In the genomic region with DNA sequence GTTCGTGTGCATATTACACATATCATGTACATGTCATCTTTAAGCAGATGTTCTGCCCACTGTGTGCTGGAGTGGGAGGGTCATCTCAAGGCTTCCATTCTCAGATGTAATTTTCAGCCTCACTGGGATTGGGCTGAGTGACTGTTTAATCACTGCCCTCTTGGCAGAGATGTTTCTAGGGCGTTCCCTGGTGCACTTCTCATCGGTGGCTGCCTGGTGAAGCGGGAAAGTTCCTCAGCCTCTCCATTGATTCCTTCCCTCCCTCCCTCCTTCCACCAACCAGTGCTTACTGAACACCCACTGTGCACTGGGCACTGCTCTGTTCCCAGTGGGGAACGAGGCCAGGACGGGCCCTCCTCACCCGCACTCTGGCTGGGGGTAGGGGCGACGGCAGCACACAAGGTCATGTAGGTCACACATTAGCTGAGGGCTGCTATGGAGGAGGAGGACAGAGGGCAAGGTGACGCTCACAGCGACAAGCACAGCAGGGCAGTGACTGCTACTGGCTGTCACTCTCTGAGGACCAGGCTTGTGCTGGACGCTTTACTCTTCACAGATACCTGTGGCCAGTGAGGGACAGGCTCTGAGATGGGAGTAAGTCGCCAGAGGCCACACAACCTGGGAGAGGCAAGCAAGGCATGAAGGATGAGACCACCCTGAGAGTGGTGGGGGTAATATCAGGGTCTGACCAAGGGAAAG, we compare ENCODE assay signal across 22 cellular contexts. TPM values are rescaled to one million over a fixed set of nuclear protein-coding genes. Genes with fewer than 3 reads are reported as not detected.
"Had no signal": no experiment of that assay in that cellular context is flagged by ENCODE, and none has a peak within 500 bp of the region (broad histone marks: within the 10 kb centered on the region; RNA-seq: fewer than 3 reads in every experiment).

No MANE protein-coding gene starts in this region.

- H3K36me3 ChIP-seq: breast epithelium, heart right ventricle, right atrium auricular region, upper lobe of right lung had no signal

- DNase-seq: activated B cell treated with CpG ODN at 0.5 μM for 24 hours; activated CD4-positive, alpha-beta T cell treated with anti-CD3 and anti-CD28 coated beads for 48 hours; activated CD8-positive, alpha-beta T cell treated with anti-CD3 and anti-CD28 coated beads for 36 hours; activated naive CD4-positive, alpha-beta T cell treated with anti-CD3 and anti-CD28 coated beads, Interleukin-2, amount 50 U/mL, for 16 hours; activated T-cell treated with anti-CD3 and anti-CD28 coated beads, Interleukin-2, amount 50 U/mL, for 24 hours; aorta; cerebellar nuclear complex; effector CD8-positive, alpha-beta T cell; heart right ventricle; left ventricle myocardium superior; mesenchymal stem cell; naive thymus-derived CD8-positive, alpha-beta T cell; nucleus accumbens; stimulated activated CD4-positive, alpha-beta T cell treated with anti-CD3 and anti-CD28 coated beads, Interleukin-12 subunit alpha, Interleukin-12 subunit beta, amount 100 ng/mL, for 4 hours; stimulated activated CD4-positive, alpha-beta T cell treated with anti-CD3 and anti-CD28 coated beads, Interleukin-2, amount 100 ng/mL, for 24 hours; stimulated activated naive CD8-positive, alpha-beta T cell treated with anti-CD3 and anti-CD28 coated beads, Interleukin-15, amount 100 ng/mL, for 72 hours; T-helper 1 cell; T-helper 9 cell; upper lobe of right lung had no signal

- H3K9me3 ChIP-seq: breast epithelium, heart right ventricle, right atrium auricular region, upper lobe of right lung had no signal

- H3K4me3 ChIP-seq: breast epithelium, heart right ventricle, right atrium auricular region, upper lobe of right lung had no signal

- H3K27me3 ChIP-seq: breast epithelium, heart right ventricle, right atrium auricular region, upper lobe of right lung had no signal

- H3K27ac ChIP-seq: breast epithelium, heart right ventricle, right atrium auricular region, upper lobe of right lung had no signal

RNA-seq across cellular contexts. Expression of gene RSPH14, which starts 48.6 kb away (rescaled TPM):
- total RNA-seq: activated B cell treated with CpG ODN at 0.5 μM for 24 hours; activated CD8-positive, alpha-beta T cell treated with anti-CD3 and anti-CD28 coated beads for 36 hours; esophagus mucosa; left ventricle myocardium superior; right atrium auricular region; upper lobe of right lung had no signal
- polyA plus RNA-seq: aorta had no signal
